In genomic region chr17:34305061-34305460, GRCh38 we compare ENCODE assay signal across 26 cellular contexts. TPM values are rescaled to one million over a fixed set of nuclear protein-coding genes. Genes with fewer than 3 reads are reported as not detected.
"Had no signal": no experiment of that assay in that cellular context is flagged by ENCODE, and none has a peak within 500 bp of the region (broad histone marks: within the 10 kb centered on the region; RNA-seq: fewer than 3 reads in every experiment).

No MANE protein-coding gene starts in this region.

- H3K27me3 ChIP-seq: neutrophil, ovary, right lobe of liver, sigmoid colon, thyroid gland, tibial nerve, upper lobe of right lung, uterus had no signal

- H3K79me2 ChIP-seq: parathyroid adenoma had no signal

- H3K4me3 ChIP-seq: ovary, psoas muscle, right lobe of liver, sigmoid colon, stomach, thoracic aorta, thyroid gland, tibial nerve, upper lobe of right lung, uterus had no signal

- H3K36me3 ChIP-seq: neutrophil, ovary, right lobe of liver, sigmoid colon, stomach, thoracic aorta, thyroid gland, tibial nerve, upper lobe of right lung, uterus had no signal

- H3K4me1 ChIP-seq: parathyroid adenoma, right lobe of liver, thyroid gland, uterus had no signal

- ATAC-seq: naive thymus-derived CD8-positive, alpha-beta T cell; natural killer cell treated with Interleukin-12 subunit alpha and Interleukin-12 subunit beta and Interleukin-15 and Interleukin-18, amount 100 ng/mL, for 72 hours; psoas muscle; right cardiac atrium; right lobe of liver; stimulated activated effector memory CD8-positive, alpha-beta T cell treated with anti-CD3 and anti-CD28 coated beads, Interleukin-12 subunit alpha, Interleukin-12 subunit beta, amount 100 ng/mL, for 72 hours; stimulated activated naive B cell treated with anti-CD40 and anti-IgM and Interleukin-4, amounts not matched to agents 10 μg/mL and 1 μg/mL and 100 μg/mL, for 72 hours; upper lobe of right lung had no signal

- DNase-seq: naive thymus-derived CD8-positive, alpha-beta T cell; nephron progenitor cell; nucleus accumbens; ovary; posterior cingulate gyrus; psoas muscle; right cardiac atrium; right lobe of liver; sigmoid colon; small intestine; stimulated activated CD4-positive, alpha-beta T cell treated with anti-CD3 and anti-CD28 coated beads, Interleukin-15, amount 100 ng/mL, for 24 hours; stimulated activated CD4-positive, alpha-beta T cell treated with anti-CD3 and anti-CD28 coated beads, Interleukin-2, amount 100 ng/mL, for 24 hours; stimulated activated CD4-positive, alpha-beta T cell treated with anti-CD3 and anti-CD28 coated beads, Interleukin-2, amount 100 ng/mL, for 48 hours; stimulated activated CD4-positive, alpha-beta T cell treated with anti-CD3 and anti-CD28 coated beads, Interleukin-4, amount 100 ng/mL, for 24 hours; stimulated activated naive B cell treated with anti-CD40 and anti-IgM and Interleukin-4, amounts not matched to agents 10 μg/mL and 1 μg/mL and 100 μg/mL, for 72 hours; stimulated activated naive CD4-positive, alpha-beta T cell treated with Interleukin-2 at 50 U/mL for 16 hours; stomach; thyroid gland; upper lobe of right lung; uterus had no signal

- H3K27ac ChIP-seq: neutrophil, ovary, parathyroid adenoma, psoas muscle, right lobe of liver, sigmoid colon, stomach, thoracic aorta, thyroid gland, tibial nerve, upper lobe of right lung, uterus had no signal

- H3K9ac ChIP-seq: parathyroid adenoma had no signal

RNA-seq across cellular contexts. Expression of gene CCL8, which starts 14.2 kb away (rescaled TPM):
- polyA plus RNA-seq: naive thymus-derived CD8-positive, alpha-beta T cell had no signal

RNA-seq across cellular contexts. Expression of gene CCL11, which starts 19.5 kb away (rescaled TPM):
- polyA plus RNA-seq: naive thymus-derived CD8-positive, alpha-beta T cell; psoas muscle had no signal

RNA-seq across cellular contexts. Expression of gene CCL7, which starts 35.0 kb away (rescaled TPM):
- polyA plus RNA-seq: naive thymus-derived CD8-positive, alpha-beta T cell; ovary; right cardiac atrium; stomach had no signal

RNA-seq across cellular contexts. Expression of gene CCL2, which starts 50.0 kb away (rescaled TPM):
- polyA plus RNA-seq: naive thymus-derived CD8-positive, alpha-beta T cell had no signal

RNA-seq across cellular contexts. Expression of gene CCL13, which starts 51.2 kb away (rescaled TPM):
- polyA plus RNA-seq: naive thymus-derived CD8-positive, alpha-beta T cell had no signal
